Comparison of ENCODE assay signal across 1 cellular context in genomic region chr21:45392206-45392971, GRCh38.
TF ChIP-seq lines count a peak whose summit lies in the region.

No MANE protein-coding gene starts in this region.

TF ChIP-seq in K562, 482 proteins besides CTCF, POLR2A, EP300 and RAD21 (continued from another document):
- no peak for TF ChIP-seq ZNF184 (CRISPR knock-in tag; IDR thresholded peaks at IDR 0.05)
